8 cellular contexts compared by ENCODE assay signal in the genomic region with DNA sequence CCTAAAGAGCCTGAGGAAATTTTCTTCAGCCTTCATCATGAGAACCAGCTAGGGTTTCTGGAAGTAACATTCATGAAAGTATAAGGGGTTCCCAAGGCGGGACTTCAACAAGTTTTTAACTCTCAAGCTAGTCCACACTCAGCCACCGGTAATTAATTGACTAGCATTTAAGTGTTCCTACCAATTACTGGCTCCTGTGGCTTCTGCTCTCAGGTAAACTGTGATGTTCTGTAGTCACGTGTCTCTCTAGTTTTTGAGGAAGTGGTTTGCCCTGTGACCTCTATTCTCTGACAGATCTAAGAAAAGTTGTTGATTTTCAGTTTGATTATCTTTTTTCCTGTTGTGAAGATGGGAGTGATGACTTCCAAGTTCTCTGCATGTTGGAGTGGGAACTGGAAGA. TPM values are rescaled to one million over a fixed set of nuclear protein-coding genes. Genes with fewer than 3 reads are reported as not detected.
DNase-seq lines count a peak whose midpoint lies in the region; ATAC-seq, FAIRE-seq and TF ChIP-seq lines count a peak whose summit lies in the region.
"Not testable (repeated sequence)": the region's sequence is repeated elsewhere in the genome, so short reads cannot be mapped to it uniquely, and the experiment has no call there.

No MANE protein-coding gene starts in this region.

- not testable (repeated sequence) for H3K4me3 ChIP-seq in CD4-positive, CD25-positive, alpha-beta regulatory T cell (ENCODE audit: low read depth, low read length); H1 (ENCODE audit: extremely low read depth in 1 of 4, insufficient read depth in 2 of 4, low read depth in 3 of 4, low read length in 4 of 4)

- not testable (repeated sequence) for H3K9me3 Mint-ChIP-seq in CD4-positive, CD25-positive, alpha-beta regulatory T cell

- H3K23ac ChIP-seq in H1 (ENCODE audit: insufficient read length), result not testable (repeated sequence)

- H4K5ac ChIP-seq in H1 (ENCODE audit: insufficient read length, low read depth, low read length), result not testable (repeated sequence)

- not testable (repeated sequence) for H3K27me3 ChIP-seq in CD4-positive, CD25-positive, alpha-beta regulatory T cell (ENCODE audit: control insufficient read depth, insufficient read depth, low read length); H1 (replicated peaks in 1 of 4; ENCODE audit: control insufficient read depth in 3 of 4, extremely low read depth in 1 of 4, insufficient read depth in 3 of 4, low read length in 3 of 4)

- not testable (repeated sequence) for H3K14ac ChIP-seq in H1 (ENCODE audit: insufficient read length)

- TF ChIP-seq POLR2A in H1 (IDR thresholded peaks at IDR 0.05; ENCODE audit: control extremely low read depth in 1 of 2, low read depth in 2 of 2, low read length in 2 of 2), result not testable (repeated sequence)

- not testable (repeated sequence) for H2BK5ac ChIP-seq in H1 (ENCODE audit: low read depth, low read length)

- H2BK20ac ChIP-seq in H1 (ENCODE audit: low read length), result not testable (repeated sequence)

- not testable (repeated sequence) for H3K23me2 ChIP-seq in H1 (ENCODE audit: low read depth, low read length)

- not testable (repeated sequence) for H3K4me2 ChIP-seq in H1 (ENCODE audit: insufficient read depth in 1 of 2, low read depth in 2 of 2, low read length in 2 of 2)

- not testable (repeated sequence) for H4K20me1 ChIP-seq in H1 (replicated peaks in 1 of 2; ENCODE audit: control insufficient read depth in 1 of 2, insufficient read depth in 2 of 2, low read length in 2 of 2)

- not testable (repeated sequence) for H3K27me3 Mint-ChIP-seq in CD4-positive, CD25-positive, alpha-beta regulatory T cell

- ATAC-seq in CD4-positive, CD25-positive, alpha-beta regulatory T cell (ENCODE audit: low read depth in 2 of 2), result peak in 1 of 2 donors; percentile 71
- peak; percentile 87 for ATAC-seq in GM18861 (IDR thresholded peaks at IDR 0.05; ENCODE audit: unreplicated experiment)
- ATAC-seq in GM19463 (IDR thresholded peaks at IDR 0.05; ENCODE audit: unreplicated experiment), result peak; percentile 80
- peak; percentile 89 for ATAC-seq in GM21786 (IDR thresholded peaks at IDR 0.05; ENCODE audit: unreplicated experiment)
- peak; percentile 73 for ATAC-seq in HG03097 (IDR thresholded peaks at IDR 0.05; ENCODE audit: low FRiP score, unreplicated experiment)
- peak; percentile 92 for ATAC-seq in HG03565 (IDR thresholded peaks at IDR 0.05; ENCODE audit: unreplicated experiment)
- ATAC-seq in activated CD4-positive, CD25-positive, alpha-beta regulatory T cell treated with anti-CD3 and anti-CD28 coated beads, Interleukin-2, amount 50 U/mL, for 24 hours, result peak; percentile 61 to 64

- not testable (repeated sequence) for H3K79me1 ChIP-seq in H1 (ENCODE audit: low read depth, low read length)

- not testable (repeated sequence) for H3K9ac ChIP-seq in H1 (replicated peaks in 1 of 4; ENCODE audit: extremely low read depth in 1 of 4, low read depth in 3 of 4, low read length in 3 of 4)

- not testable (repeated sequence) for TF ChIP-seq EP300 in H1 (IDR thresholded peaks at IDR 0.05; ENCODE audit: borderline replicate concordance in 1 of 2, low read depth in 2 of 2, low read length in 2 of 2)

- FAIRE-seq in H1 (lab: Jason Lieb, UNC), result peak; percentile 72

- not testable (repeated sequence) for H3K18ac ChIP-seq in H1 (ENCODE audit: extremely low read depth, low read length)

- not testable (repeated sequence) for H4K8ac ChIP-seq in H1 (ENCODE audit: extremely low read depth, insufficient read depth, low read length)

- H2BK12ac ChIP-seq in H1 (ENCODE audit: low read depth, low read length), result not testable (repeated sequence)

- not testable (repeated sequence) for H3K36me3 Mint-ChIP-seq in CD4-positive, CD25-positive, alpha-beta regulatory T cell

- TF ChIP-seq RAD21 in H1 (IDR thresholded peaks at IDR 0.05 in 1 of 2, conservative IDR thresholded peaks at IDR 0.05 in 1 of 2; ENCODE audit: low read depth in 2 of 2, low read length in 2 of 2), result not testable (repeated sequence)

- not testable (repeated sequence) for H3K36me3 ChIP-seq in CD4-positive, CD25-positive, alpha-beta regulatory T cell (ENCODE audit: control insufficient read depth, insufficient read depth, low read length); H1 (ENCODE audit: control insufficient read depth in 2 of 4, insufficient read depth in 4 of 4, low read length in 3 of 4)

- TF ChIP-seq CTCF in H1 (IDR thresholded peaks at IDR 0.05; ENCODE audit: control extremely low read depth in 1 of 3, insufficient read depth in 1 of 3, low read depth in 1 of 3, low read length in 3 of 3), result not testable (repeated sequence)

- peak overlapping the region in 1 of 3 donors; percentile 14 for H3K27ac Mint-ChIP-seq in CD4-positive, CD25-positive, alpha-beta regulatory T cell

- not testable (repeated sequence) for H4K91ac ChIP-seq in H1 (replicated peaks; ENCODE audit: insufficient read length, low read length)

- POLR2A ChIA-PET in H1 (lab: Charles Lee; ENCODE audit: partially characterized antibody), result not testable (repeated sequence)

- not testable (repeated sequence) for H3K79me2 ChIP-seq in H1 (ENCODE audit: control insufficient read depth in 1 of 2, insufficient read depth in 2 of 2, low read length in 2 of 2)

- peak in 2 of 3 donors; percentile 14 to 31 for DNase-seq in CD4-positive, CD25-positive, alpha-beta regulatory T cell
- DNase-seq in H1 (ENCODE audit: low read depth in 1 of 2, low spot score in 2 of 2), result not testable (repeated sequence)

- H3K56ac ChIP-seq in H1 (replicated peaks; ENCODE audit: insufficient read length, low read depth, low read length), result not testable (repeated sequence)

- not testable (repeated sequence) for H2AK5ac ChIP-seq in H1 (ENCODE audit: low read depth, low read length)

- not testable (repeated sequence) for H2BK120ac ChIP-seq in H1 (replicated peaks; ENCODE audit: low read depth, low read length)

- 95% methylated on average over 3 of the region's 3 CpGs; no CpG with 5 or more reads in 1 of the 2 experiments for WGBS in H1 (ENCODE audit: extremely low coverage in 1 of 2, insufficient coverage in 1 of 2, insufficient read length in 1 of 2, insufficient replicate concordance in 2 of 2, low coverage in 1 of 2, low lambda C conversion rate in 2 of 2, missing lambda C conversion rate in 1 of 2), 2 experiments

- not testable (repeated sequence) for H2BK15ac ChIP-seq in H1 (ENCODE audit: low read length)

- not testable (repeated sequence) for H3K9me3 ChIP-seq in CD4-positive, CD25-positive, alpha-beta regulatory T cell (ENCODE audit: control insufficient read depth in 2 of 2, low read length in 2 of 2); H1 (ENCODE audit: insufficient read depth in 2 of 2, low read depth in 1 of 2, low read length in 1 of 2)

- CTCF ChIA-PET in H1 (lab: Charles Lee; ENCODE audit: partially characterized antibody), result not testable (repeated sequence)

- peaks cover 0 to 14% (median 5%) of the 10 kb centered on the region in 4 donors for H3K4me1 Mint-ChIP-seq in CD4-positive, CD25-positive, alpha-beta regulatory T cell

- H3K4me3 Mint-ChIP-seq in CD4-positive, CD25-positive, alpha-beta regulatory T cell, result peak overlapping the region in 1 of 4 donors; percentile 43

- not testable (repeated sequence) for H2AFZ ChIP-seq in H1 (ENCODE audit: low read length)

- peak overlapping the region; percentile 55 for H3K27ac ChIP-seq in CD4-positive, CD25-positive, alpha-beta regulatory T cell (ENCODE audit: insufficient read depth, low read length, poor library complexity, severe bottlenecking)
- H3K27ac ChIP-seq in H1 (ENCODE audit: low read depth, low read length), result not testable (repeated sequence)

- H3K4ac ChIP-seq in H1 (replicated peaks; ENCODE audit: insufficient read length, low read depth, low read length), result not testable (repeated sequence)

- H3K4me1 ChIP-seq in CD4-positive, CD25-positive, alpha-beta regulatory T cell (ENCODE audit: control insufficient read depth, insufficient read depth, low read length, poor library complexity, severe bottlenecking); H1 (replicated peaks in 1 of 4; ENCODE audit: control insufficient read depth in 3 of 4, insufficient read depth in 4 of 4, low read length in 3 of 4): not testable (repeated sequence)

RNA-seq across cellular contexts. Expression of gene CKAP2, which starts 42.7 kb away (rescaled TPM):
- 36.7 TPM for total RNA-seq in CD4-positive, CD25-positive, alpha-beta regulatory T cell
- 10 to 100 TPM; 20.1 to 27.7 (median 24.0) TPM for polyA plus RNA-seq in CD4-positive, CD25-positive, alpha-beta regulatory T cell
- total RNA-seq in H1 (2021; fragmentation: NEBNext Ultra II Directional; extraction: Animal tissue kit (Norgen Biotek cat#: 25700)), result 65.2 and 70.7 TPM in 2 replicates
- 5.9 and 8.3 TPM in 2 replicates for polyA plus RNA-seq in H1 (2011; rRNA removed)
- polyA plus RNA-seq in H1 (2011; cell fraction: cytosol; rRNA removed), result 13.3 TPM
- polyA plus RNA-seq in H1 (2011; cell fraction: nucleus; rRNA removed), result 7.2 TPM
- 17.7 to 34.7 TPM (median 22.2 TPM) in 4 replicates for polyA plus RNA-seq in H1 (2012, experiment 1 of 2)
- polyA plus RNA-seq in H1 (2012, experiment 2 of 2), result 2.3 TPM
- 49.2 TPM for polyA plus RNA-seq in H1 (2013, experiment 1 of 2)
- 48.3 TPM for polyA plus RNA-seq in H1 (2013, experiment 2 of 2)
- polyA minus RNA-seq in H1 (2011; rRNA and poly(A)+ RNA removed), result 12.9 and 21.4 TPM in 2 replicates
- polyA minus RNA-seq in H1 (2011; cell fraction: cytosol; rRNA and poly(A)+ RNA removed), result 22.8 TPM
- polyA minus RNA-seq in H1 (2011; cell fraction: nucleus; rRNA and poly(A)+ RNA removed), result 28.1 TPM

RNA-seq across cellular contexts. Expression of gene VPS36, which starts 47.5 kb away (rescaled TPM):
- total RNA-seq in CD4-positive, CD25-positive, alpha-beta regulatory T cell, result 39.5 TPM
- 10 to 100 TPM; 36.8 to 39.5 (median 37.6) TPM for polyA plus RNA-seq in CD4-positive, CD25-positive, alpha-beta regulatory T cell
- total RNA-seq in H1 (2021; fragmentation: NEBNext Ultra II Directional; extraction: Animal tissue kit (Norgen Biotek cat#: 25700)), result 19.8 and 22.5 TPM in 2 replicates
- polyA plus RNA-seq in H1 (2011; rRNA removed), result 8.8 and 14.1 TPM in 2 replicates
- 10.8 TPM for polyA plus RNA-seq in H1 (2011; cell fraction: cytosol; rRNA removed)
- polyA plus RNA-seq in H1 (2011; cell fraction: nucleus; rRNA removed), result 12.4 TPM
- polyA plus RNA-seq in H1 (2012, experiment 1 of 2), result 6.9 to 12.1 TPM (median 8.6 TPM) in 4 replicates
- 0.75 TPM for polyA plus RNA-seq in H1 (2012, experiment 2 of 2)
- 12.1 TPM for polyA plus RNA-seq in H1 (2013, experiment 1 of 2)
- 11.0 TPM for polyA plus RNA-seq in H1 (2013, experiment 2 of 2)
- polyA minus RNA-seq in H1 (2011; rRNA and poly(A)+ RNA removed), result 7.8 and 10.2 TPM in 2 replicates
- polyA minus RNA-seq in H1 (2011; cell fraction: cytosol; rRNA and poly(A)+ RNA removed), result 8.2 TPM
- 13.7 TPM for polyA minus RNA-seq in H1 (2011; cell fraction: nucleus; rRNA and poly(A)+ RNA removed)
